Comparison of ENCODE assay signal across 26 cellular contexts in the genomic region with DNA sequence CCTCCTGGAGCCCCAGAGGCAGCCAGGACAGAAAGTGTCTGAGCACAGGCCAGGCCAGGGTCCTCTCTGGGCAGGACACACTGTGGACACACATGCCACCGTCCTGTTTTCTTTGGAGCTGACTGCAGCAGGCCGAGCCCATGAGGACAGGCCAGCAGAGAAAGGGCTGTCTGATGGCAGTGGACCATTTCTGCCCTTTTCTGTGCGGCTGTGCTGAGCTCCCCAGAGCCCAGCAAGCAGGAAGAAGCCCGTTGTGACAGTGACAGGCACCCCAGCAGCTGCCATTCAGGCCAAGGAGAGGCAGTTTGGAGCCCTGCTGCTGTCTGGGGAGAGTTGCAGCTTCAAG.
"Had no signal": no experiment of that assay in that cellular context is flagged by ENCODE, and none has a peak within 500 bp of the region (broad histone marks: within the 10 kb centered on the region; RNA-seq: fewer than 3 reads in every experiment).

No MANE protein-coding gene starts in this region.

- DNase-seq: activated CD4-positive, alpha-beta T cell treated with anti-CD3 and anti-CD28 coated beads for 36 hours; activated CD4-positive, alpha-beta T cell treated with anti-CD3 and anti-CD28 coated beads, Interleukin-2, amount 50 U/mL, for 48 hours; activated CD4-positive, CD25-positive, alpha-beta regulatory T cell; activated CD8-positive, alpha-beta memory T cell treated with anti-CD3 and anti-CD28 coated beads for 24 hours; activated effector memory CD4-positive, alpha-beta T cell treated with anti-CD3 and anti-CD28 coated beads, Interleukin-2, amount 50 U/mL, for 16 hours; activated naive CD4-positive, alpha-beta T cell treated with anti-CD3 and anti-CD28 coated beads, Interleukin-2, amount 10 ng/mL, durations not matched to agents 7 days and 5 days; amniotic stem cell; colonic mucosa; dorsolateral prefrontal cortex; effector memory CD4-positive, alpha-beta T cell; gastrocnemius medialis; glutamatergic neuron; islet precursor cell; left colon; lower lobe of right lung; mesenchymal stem cell; natural killer cell; posterior cingulate gyrus; stimulated activated CD4-positive, alpha-beta T cell treated with anti-CD3 and anti-CD28 coated beads, Interleukin-12 subunit alpha, Interleukin-12 subunit beta, amount 100 ng/mL, for 4 hours; stimulated activated CD4-positive, alpha-beta T cell treated with anti-CD3 and anti-CD28 coated beads, Interleukin-4, amount 100 ng/mL, for 24 hours; T-helper 1 cell; upper lobe of right lung had no signal

- H3K4me2 ChIP-seq: hepatocyte, neural progenitor cell had no signal

- H3K36me3 ChIP-seq: breast epithelium, colonic mucosa, gastrocnemius medialis, lower lobe of right lung, neural progenitor cell, upper lobe of right lung had no signal

- H3K4me3 ChIP-seq: breast epithelium, colonic mucosa, dorsolateral prefrontal cortex, gastrocnemius medialis, hepatocyte, lower lobe of right lung, neural progenitor cell, skin epidermis, upper lobe of right lung had no signal

- H2AFZ ChIP-seq: hepatocyte, neural progenitor cell had no signal

- H3K27ac ChIP-seq: breast epithelium, colonic mucosa, gastrocnemius medialis, hepatocyte, lower lobe of right lung, neural progenitor cell, skin epidermis, upper lobe of right lung had no signal

- H3K4me1 ChIP-seq: breast epithelium, colonic mucosa, lower lobe of right lung, neural progenitor cell, upper lobe of right lung had no signal

- H3K9ac ChIP-seq: neural progenitor cell had no signal

- H3K79me2 ChIP-seq: hepatocyte had no signal

- H3K27me3 ChIP-seq: colonic mucosa, hepatocyte, neural progenitor cell, upper lobe of right lung had no signal

- H3K9me3 ChIP-seq: colonic mucosa, gastrocnemius medialis, upper lobe of right lung had no signal
